Comparison of ENCODE assay signal across 8 cellular contexts in the genomic region with DNA sequence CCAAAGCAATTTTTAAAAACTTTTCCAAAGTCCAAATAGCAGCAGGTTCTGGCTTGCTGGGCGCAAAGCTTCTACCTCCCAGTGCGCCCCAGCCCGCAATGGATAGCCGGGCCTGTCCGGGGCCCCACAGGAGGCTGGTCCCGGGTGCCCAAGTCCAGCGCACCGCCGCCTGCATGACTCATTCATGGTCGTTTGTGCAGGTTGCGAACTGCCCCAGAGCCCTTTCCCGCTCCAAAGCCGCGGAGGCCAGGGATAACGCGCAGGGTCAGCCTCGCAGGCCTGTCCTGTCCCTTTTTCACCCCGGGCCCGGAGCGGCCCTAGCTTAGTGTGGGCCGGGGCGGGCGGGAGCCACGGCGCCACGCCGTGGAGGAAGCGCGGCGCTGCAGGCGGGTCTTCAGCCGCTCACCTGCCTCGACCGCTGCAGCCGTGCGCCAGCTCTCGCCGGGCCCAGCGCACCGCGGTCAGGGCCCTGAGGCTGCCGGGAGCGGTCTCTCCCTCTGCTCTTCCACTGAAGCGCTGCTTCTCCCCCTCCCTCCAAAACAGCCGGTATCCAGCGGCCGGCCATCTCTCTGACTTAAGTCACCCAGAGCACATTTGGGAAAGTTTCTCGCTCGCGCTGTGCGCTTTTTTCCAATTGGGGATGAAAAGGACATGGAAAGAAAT. TPM values are rescaled to one million over a fixed set of nuclear protein-coding genes. Genes with fewer than 3 reads are reported as not detected.
DNase-seq lines count a peak whose midpoint lies in the region; ATAC-seq and TF ChIP-seq lines count a peak whose summit lies in the region.

No MANE protein-coding gene starts in this region.

- H3K36me3 Mint-ChIP-seq in activated B cell treated with CpG ODN at 0.5 μM for 24 hours (ENCODE audit: low read depth) (peaks cover 11% of the 10 kb centered on the region), chondrocyte (ENCODE audit: low read depth) (peaks cover 7% of the 10 kb centered on the region)

- TF ChIP-seq CTCF in HEK293 (tag by site-specific recombination; IDR thresholded peaks at IDR 0.05) (peak; percentile 80), activated B cell treated with CpG ODN at 0.5 μM for 24 hours (IDR thresholded peaks at IDR 0.05) (peak; percentile 62), chondrocyte (IDR thresholded peaks at IDR 0.05) (peak; percentile 91)

- H3K36me3 ChIP-seq in HEK293 (ENCODE audit: control insufficient read depth in 2 of 2, insufficient read depth in 1 of 2, low read length in 2 of 2) = no peaks in the 10 kb centered on the region
- no peaks in the 10 kb centered on the region for H3K36me3 ChIP-seq in MG63

- peak overlapping the region; percentile 70 for H3K4me3 ChIP-seq in HEK293 (ENCODE audit: low read depth, low read length)
- H3K4me3 ChIP-seq in MG63 = peak overlapping the region; percentile 65

- H3K9me3 ChIP-seq in HEK293 (ENCODE audit: control insufficient read depth, insufficient read depth, low read depth, low read length) (no peaks in the 10 kb centered on the region), MG63 (no peaks in the 10 kb centered on the region)

- H3K4me3 Mint-ChIP-seq in activated B cell treated with CpG ODN at 0.5 μM for 24 hours = peak overlapping the region; percentile 92
- H3K4me3 Mint-ChIP-seq in chondrocyte (ENCODE audit: unreplicated experiment) = peak overlapping the region; percentile 96

- peak overlapping the region; percentile 91; the same call in 1 of the 2 replicates for H3K27ac ChIP-seq in HEK293 (ENCODE audit: extremely low read depth, low read depth, low read length)

- peak; percentile 5 for DNase-seq in NCI-H1092 treated with DMSO at 0.1 percent for 48 hours (lab: John Stamatoyannopoulos, UW)
- no peak for DNase-seq in NCI-H1092 (lab: John Stamatoyannopoulos, UW)
- DNase-seq in MG63 = peak; percentile 68
- peak; percentile 75 for DNase-seq in activated B cell treated with CpG ODN at 0.5 μM for 24 hours
- DNase-seq in chondrocyte (ENCODE audit: low spot score) = peak; percentile 85
- DNase-seq in kidney glomerular epithelial cell (lab: John Stamatoyannopoulos, UW) = peak; percentile 46
- peak; percentile 57 to 67 for DNase-seq in stimulated activated CD4-positive, alpha-beta T cell treated with anti-CD3 and anti-CD28 coated beads, Interleukin-1b, Interleukin-23, amount 100 ng/mL, for 4 hours (ENCODE audit: low read depth in 2 of 2)

- H3K27me3 ChIP-seq in MG63 = peaks cover 17% of the 10 kb centered on the region

- peaks cover 46% of the 10 kb centered on the region for H3K4me1 Mint-ChIP-seq in activated B cell treated with CpG ODN at 0.5 μM for 24 hours
- H3K4me1 Mint-ChIP-seq in chondrocyte (ENCODE audit: low read depth) = peaks cover 44% of the 10 kb centered on the region

- H3K27me3 Mint-ChIP-seq in activated B cell treated with CpG ODN at 0.5 μM for 24 hours (peaks cover 8% of the 10 kb centered on the region), chondrocyte (ENCODE audit: low read depth) (no peaks in the 10 kb centered on the region)

- H3K27ac Mint-ChIP-seq in activated B cell treated with CpG ODN at 0.5 μM for 24 hours (peak overlapping the region; percentile 94), chondrocyte (ENCODE audit: unreplicated experiment) (peak overlapping the region; percentile 97)

- no peaks in the 10 kb centered on the region for H3K9me3 Mint-ChIP-seq in activated B cell treated with CpG ODN at 0.5 μM for 24 hours
- H3K9me3 Mint-ChIP-seq in chondrocyte (ENCODE audit: low read depth) = no peaks in the 10 kb centered on the region

- peak; percentile 33 for ATAC-seq in activated B cell treated with CpG ODN at 0.5 μM for 24 hours (ENCODE audit: low read depth)

- CTCF ChIA-PET in HEK293 (lab: Yijun Ruan, JAX) = interaction anchor here (0.6 to 4.1 kb wide), 16 partner anchors 9 to 320 kb away, joined by 3 to 25 read pairs (median 3); a partner anchor contains a TSS
- CTCF ChIA-PET in activated B cell treated with CpG ODN at 0.5 μM for 24 hours (lab: Charles Lee) = interaction anchor here (0.6 to 10.6 kb wide), 35 partner anchors 12 to 1682 kb away, joined by 3 to 171 read pairs (median 4); a partner anchor contains a TSS

- intact Hi-C loops in activated B cell treated with CpG ODN at 0.5 μM for 24 hours (cut with micrococcal nuclease) = loop anchor here (1.0 to 10.0 kb wide), 19 partner anchors 75 to 1681 kb away; a partner anchor contains a TSS

- no peaks in the 10 kb centered on the region; the same call in 1 of the 2 replicates for H3K4me1 ChIP-seq in HEK293 (ENCODE audit: control insufficient read depth, insufficient read depth, low read length)

- POLR2A ChIA-PET in HEK293 (lab: Yijun Ruan, JAX) = interaction anchor here (0.5 to 4.8 kb wide), 6 partner anchors 13 to 936 kb away, joined by 3 to 50 read pairs (median 4); a partner anchor contains a TSS
- POLR2A ChIA-PET in activated B cell treated with CpG ODN at 0.5 μM for 24 hours (lab: Charles Lee) = interaction anchor here (0.6 to 6.4 kb wide), 12 partner anchors 11 to 569 kb away, joined by 3 to 68 read pairs (median 6); a partner anchor contains a TSS

TF ChIP-seq in HEK293, 187 proteins besides CTCF, POLR2A, EP300 and RAD21 (continues in another document):
- TF ChIP-seq ZBTB1 (tag by site-specific recombination; IDR thresholded peaks at IDR 0.05) = no peak
- TF ChIP-seq, protein P1, sequence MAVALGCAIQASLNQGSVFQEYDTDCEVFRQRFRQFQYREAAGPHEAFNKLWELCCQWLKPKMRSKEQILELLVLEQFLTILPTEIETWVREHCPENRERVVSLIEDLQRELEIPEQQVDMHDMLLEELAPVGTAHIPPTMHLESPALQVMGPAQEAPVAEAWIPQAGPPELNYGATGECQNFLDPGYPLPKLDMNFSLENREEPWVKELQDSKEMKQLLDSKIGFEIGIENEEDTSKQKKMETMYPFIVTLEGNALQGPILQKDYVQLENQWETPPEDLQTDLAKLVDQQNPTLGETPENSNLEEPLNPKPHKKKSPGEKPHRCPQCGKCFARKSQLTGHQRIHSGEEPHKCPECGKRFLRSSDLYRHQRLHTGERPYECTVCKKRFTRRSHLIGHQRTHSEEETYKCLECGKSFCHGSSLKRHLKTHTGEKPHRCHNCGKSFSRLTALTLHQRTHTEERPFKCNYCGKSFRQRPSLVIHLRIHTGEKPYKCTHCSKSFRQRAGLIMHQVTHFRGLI (tag by site-specific recombination; IDR thresholded peaks at IDR 0.05) = no peak
- TF ChIP-seq ZNF514 (tag by site-specific recombination; IDR thresholded peaks at IDR 0.05) = no peak
- peak; percentile 11; the same call in 1 of the 2 replicates for TF ChIP-seq ZNF654 (tag by site-specific recombination; IDR thresholded peaks at IDR 0.05; ENCODE audit: low read depth)
- TF ChIP-seq SALL2 (tag by site-specific recombination; IDR thresholded peaks at IDR 0.05; ENCODE audit: borderline replicate concordance) = no peak
- TF ChIP-seq ZBTB21 (tag by site-specific recombination; IDR thresholded peaks at IDR 0.05) = no peak
- TF ChIP-seq, protein P2, sequence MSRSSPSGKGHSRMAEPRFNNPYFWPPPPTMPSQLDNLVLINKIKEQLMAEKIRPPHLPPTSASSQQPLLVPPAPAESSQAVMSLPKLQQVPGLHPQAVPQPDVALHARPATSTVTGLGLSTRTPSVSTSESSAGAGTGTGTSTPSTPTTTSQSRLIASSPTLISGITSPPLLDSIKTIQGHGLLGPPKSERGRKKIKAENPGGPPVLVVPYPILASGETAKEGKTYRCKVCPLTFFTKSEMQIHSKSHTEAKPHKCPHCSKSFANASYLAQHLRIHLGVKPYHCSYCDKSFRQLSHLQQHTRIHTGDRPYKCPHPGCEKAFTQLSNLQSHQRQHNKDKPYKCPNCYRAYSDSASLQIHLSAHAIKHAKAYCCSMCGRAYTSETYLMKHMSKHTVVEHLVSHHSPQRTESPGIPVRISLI (tag by site-specific recombination; IDR thresholded peaks at IDR 0.05) = no peak
- TF ChIP-seq, protein P3, sequence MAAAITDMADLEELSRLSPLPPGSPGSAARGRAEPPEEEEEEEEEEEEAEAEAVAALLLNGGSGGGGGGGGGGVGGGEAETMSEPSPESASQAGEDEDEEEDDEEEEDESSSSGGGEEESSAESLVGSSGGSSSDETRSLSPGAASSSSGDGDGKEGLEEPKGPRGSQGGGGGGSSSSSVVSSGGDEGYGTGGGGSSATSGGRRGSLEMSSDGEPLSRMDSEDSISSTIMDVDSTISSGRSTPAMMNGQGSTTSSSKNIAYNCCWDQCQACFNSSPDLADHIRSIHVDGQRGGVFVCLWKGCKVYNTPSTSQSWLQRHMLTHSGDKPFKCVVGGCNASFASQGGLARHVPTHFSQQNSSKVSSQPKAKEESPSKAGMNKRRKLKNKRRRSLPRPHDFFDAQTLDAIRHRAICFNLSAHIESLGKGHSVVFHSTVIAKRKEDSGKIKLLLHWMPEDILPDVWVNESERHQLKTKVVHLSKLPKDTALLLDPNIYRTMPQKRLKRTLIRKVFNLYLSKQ (tag by site-specific recombination; IDR thresholded peaks at IDR 0.05; ENCODE audit: borderline replicate concordance) = no peak
- TF ChIP-seq ZBTB17 (tag by site-specific recombination; IDR thresholded peaks at IDR 0.05) = no peak; the same call in 1 of the 2 replicates
- TF ChIP-seq ZFP3 (tag by site-specific recombination; IDR thresholded peaks at IDR 0.05; ENCODE audit: low read depth) = no peak
- 0 out of 2 replicates have a peak, but pooled peaks have one; percentile 17 for TF ChIP-seq KLF8 (tag by site-specific recombination; IDR thresholded peaks at IDR 0.05)
- TF ChIP-seq, protein P4, sequence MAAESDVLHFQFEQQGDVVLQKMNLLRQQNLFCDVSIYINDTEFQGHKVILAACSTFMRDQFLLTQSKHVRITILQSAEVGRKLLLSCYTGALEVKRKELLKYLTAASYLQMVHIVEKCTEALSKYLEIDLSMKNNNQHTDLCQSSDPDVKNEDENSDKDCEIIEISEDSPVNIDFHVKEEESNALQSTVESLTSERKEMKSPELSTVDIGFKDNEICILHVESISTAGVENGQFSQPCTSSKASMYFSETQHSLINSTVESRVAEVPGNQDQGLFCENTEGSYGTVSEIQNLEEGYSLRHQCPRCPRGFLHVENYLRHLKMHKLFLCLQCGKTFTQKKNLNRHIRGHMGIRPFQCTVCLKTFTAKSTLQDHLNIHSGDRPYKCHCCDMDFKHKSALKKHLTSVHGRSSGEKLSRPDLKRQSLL (tag by site-specific recombination; IDR thresholded peaks at IDR 0.05) = no peak
- TF ChIP-seq ZNF394 (tag by site-specific recombination; IDR thresholded peaks at IDR 0.05; ENCODE audit: borderline replicate concordance) = peak; percentile 81; the same call in 1 of the 2 replicates
- TF ChIP-seq ZNF239 (tag by site-specific recombination; IDR thresholded peaks at IDR 0.05) = no peak
- TF ChIP-seq ZNF776 (tag by site-specific recombination; IDR thresholded peaks at IDR 0.05; ENCODE audit: borderline replicate concordance) = no peak

RNA-seq across cellular contexts. Expression of a gene that starts 1.7 kb away (rescaled TPM):
- 0.56 TPM in 1 of 2 replicates, not detected in the other for total RNA-seq in MG63 (2014; rRNA removed; shearing (Covaris generic); ENCODE audit: low replicate concordance)
- total RNA-seq in activated B cell treated with CpG ODN at 0.5 μM for 24 hours = 6.1 and 9.4 TPM in 2 replicates
- total RNA-seq in chondrocyte = 11.7 to 17.8 TPM (median 11.9 TPM) in 3 replicates

RNA-seq across cellular contexts. Expression of a gene that starts 13.4 kb away (rescaled TPM):
- total RNA-seq in MG63 (2014; rRNA removed; shearing (Covaris generic); ENCODE audit: low replicate concordance) = 20.2 and 20.8 TPM in 2 replicates
- total RNA-seq in activated B cell treated with CpG ODN at 0.5 μM for 24 hours = 21.6 and 21.7 TPM in 2 replicates
- 27.8 to 35.8 TPM (median 29.1 TPM) in 3 replicates for total RNA-seq in chondrocyte
